Comparison of ENCODE assay signal across 4 cellular contexts in genomic region chr19:15794279-15794678, GRCh38. TPM values are rescaled to one million over a fixed set of nuclear protein-coding genes. Genes with fewer than 3 reads are reported as not detected.
"Had no signal": no experiment of that assay in that cellular context is flagged by ENCODE, and none has a peak within 500 bp of the region (broad histone marks: within the 10 kb centered on the region; RNA-seq: fewer than 3 reads in every experiment).

No MANE protein-coding gene starts in this region.

RNA-seq across cellular contexts. Expression of gene OR10H5, which starts 6.8 kb away (rescaled TPM):
- total RNA-seq: LHCN-M2, M059J, MCF 10A, NCI-H460 had no signal

RNA-seq across cellular contexts. Expression of gene OR10H1, which starts 21.2 kb away (rescaled TPM):
- total RNA-seq: LHCN-M2, M059J, MCF 10A, NCI-H460 had no signal

RNA-seq across cellular contexts. Expression of gene OR10H3, which starts 56.5 kb away (rescaled TPM):
- total RNA-seq: LHCN-M2, M059J, MCF 10A, NCI-H460 had no signal
